Comparison of ENCODE assay signal across 12 cellular contexts in the genomic region with DNA sequence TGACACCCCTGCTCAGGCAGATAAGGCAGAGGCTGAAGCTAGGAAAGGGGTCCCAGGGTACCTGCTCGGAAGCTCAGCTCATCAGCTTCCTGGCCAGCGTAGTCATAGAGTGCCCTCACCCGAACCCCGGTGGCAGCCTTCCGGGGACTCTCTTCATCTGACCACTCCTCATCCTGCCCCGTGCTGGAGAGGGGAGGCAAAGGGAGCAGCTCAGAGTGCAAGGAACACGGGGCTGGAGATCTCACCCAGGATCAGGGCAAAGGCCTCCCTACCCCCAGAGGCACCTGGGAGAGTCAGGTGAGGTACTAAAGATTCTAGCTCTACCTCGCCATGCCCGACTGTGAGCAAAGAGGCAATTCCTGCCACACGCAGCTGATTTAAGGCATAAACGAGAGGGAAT. TPM values are rescaled to one million over a fixed set of nuclear protein-coding genes. Genes with fewer than 3 reads are reported as not detected.
A peak's percentile ranks its signal among the peaks of the same experiment; 100 is the strongest.
DNase-seq lines count a peak whose midpoint lies in the region; ATAC-seq, FAIRE-seq and TF ChIP-seq lines count a peak whose summit lies in the region.
"Had no signal": no experiment of that assay in that cellular context is flagged by ENCODE, and none has a peak within 500 bp of the region (broad histone marks: within the 10 kb centered on the region; RNA-seq: fewer than 3 reads in every experiment).

No MANE protein-coding gene starts in this region.

- H3K4me1 Mint-ChIP-seq in effector memory CD8-positive, alpha-beta T cell (ENCODE audit: low read depth in 2 of 2) = peaks cover 25 to 33% of the 10 kb centered on the region in 2 donors
- H3K4me1 Mint-ChIP-seq in CD8-positive, alpha-beta T cell (ENCODE audit: low read depth) = peaks cover 31% of the 10 kb centered on the region

- H3K36me3 Mint-ChIP-seq in effector memory CD8-positive, alpha-beta T cell (ENCODE audit: insufficient read depth) = peaks cover 22% of the 10 kb centered on the region
- H3K36me3 Mint-ChIP-seq in CD8-positive, alpha-beta T cell = peaks cover 19% of the 10 kb centered on the region

- no peaks in the 10 kb centered on the region for H3K9me2 ChIP-seq in Loucy (replicated peaks; ENCODE audit: low read depth, low read length)

- DNase-seq in A673 (ENCODE audit: low spot score) = no peak
- no peak for DNase-seq in effector memory CD8-positive, alpha-beta T cell
- DNase-seq in pancreas = no peak
- no peak for DNase-seq in stimulated activated CD4-positive, alpha-beta T cell treated with anti-CD3 and anti-CD28 coated beads, Interleukin-2, amount 100 ng/mL, for 24 hours
- DNase-seq in GOT3 (lab: John Stamatoyannopoulos, UW) = no peak
- DNase-seq in CD8-positive, alpha-beta T cell = no peak
- DNase-seq: cortex of kidney had no signal

- H3F3A ChIP-seq in Loucy (ENCODE audit: low read depth) = no peaks in the 10 kb centered on the region

- 86 to 88% methylated on average over 11 of the region's 11 CpGs for WGBS in pancreas, 2 donors

- H3K4me1 ChIP-seq in A673 (ENCODE audit: insufficient read depth, low read length, poor library complexity, severe bottlenecking) (peaks cover 16% of the 10 kb centered on the region), Loucy (ENCODE audit: insufficient read depth, low read length, poor library complexity, severe bottlenecking) (peaks cover 30% of the 10 kb centered on the region), pancreas (peaks cover 11 to 15% (median 14%) of the 10 kb centered on the region in 3 donors)
- peaks cover 24% of the 10 kb centered on the region for H3K4me1 ChIP-seq in CD8-positive, alpha-beta T cell (ENCODE audit: insufficient read depth, low read length)

- intact Hi-C loops in A673 (cut with micrococcal nuclease; ENCODE audit: unreplicated experiment) = loop anchor here (5.0 kb wide), 3 partner anchors 69 to 674 kb away; a partner anchor contains a TSS
- intact Hi-C loops in pancreas (cut with DNase I) = loop anchor here in 1 of 3 donors (10.0 kb wide), 1 partner anchor 176 kb away; a partner anchor contains a TSS
- intact Hi-C loops in CD8-positive, alpha-beta T cell (cut with DNase I, micrococcal nuclease) = loop anchor here (2.0 to 10.0 kb wide), 6 partner anchors 229 to 1054 kb away; a partner anchor contains a TSS

- H3K27ac ChIP-seq in A673 (ENCODE audit: low read depth, low read length, poor library complexity, severe bottlenecking) = peak overlapping the region; percentile 93
- H3K27ac ChIP-seq in pancreas = peak overlapping the region in 3 of 4 donors; percentile 94 to 100 (median 99)
- no peak overlapping the region for H3K27ac ChIP-seq in CD8-positive, alpha-beta T cell (ENCODE audit: low read depth, low read length)

- H3K4me3 Mint-ChIP-seq in effector memory CD8-positive, alpha-beta T cell = no peak overlapping the region
- no peak overlapping the region for H3K4me3 Mint-ChIP-seq in CD8-positive, alpha-beta T cell

- no peak overlapping the region for H3K4me2 ChIP-seq in Loucy (ENCODE audit: low read depth, low read length, poor library complexity, severe bottlenecking)

- peak overlapping the region; percentile 96 for H3K9ac ChIP-seq in Loucy (ENCODE audit: low read depth, low read length, poor library complexity, severe bottlenecking)

- POLR2A ChIA-PET in A673 (lab: Charles Lee; ENCODE audit: low non-redundant PET) = interaction anchor here (0.7 kb wide), 1 partner anchor 276 kb away, joined by 4 read pairs; no protein-coding TSS in a partner anchor
- POLR2A ChIA-PET in CD8-positive, alpha-beta T cell (lab: Charles Lee) = interaction anchor here (0.9 to 1.7 kb wide), 9 partner anchors 9 to 143 kb away, joined by 3 to 11 read pairs (median 3); a partner anchor contains a TSS

- no peak for FAIRE-seq in pancreas (lab: Jason Lieb, UNC)
- FAIRE-seq: frontal cortex had no signal

- H3K9me3 Mint-ChIP-seq in effector memory CD8-positive, alpha-beta T cell = no peaks in the 10 kb centered on the region
- H3K9me3 Mint-ChIP-seq in CD8-positive, alpha-beta T cell = no peaks in the 10 kb centered on the region
- H3K9me3 Mint-ChIP-seq: activated T-helper 1 cell treated with anti-CD3 and anti-CD28 coated beads, Interleukin-12 subunit alpha, Interleukin-12 subunit beta, Interleukin-2, Interleukin-4 antibody, amounts not matched to agents 30 ng/mL and 10 ng/mL and 1 ng/mL, durations not matched to agents 14 hours and 24 hours and 36 hours had no signal

- no TSS peak for BruUV-seq in A673 (replicated peaks; lab: Mats Ljungman, UMichigan)

- CTCF ChIA-PET in A673 (lab: Charles Lee) = interaction anchor here (0.8 to 2.3 kb wide), 3 partner anchors 38 to 177 kb away, joined by 3 to 11 read pairs (median 9); no protein-coding TSS in a partner anchor
- CTCF ChIA-PET in CD8-positive, alpha-beta T cell (lab: Charles Lee) = interaction anchor here (0.7 to 2.3 kb wide), 18 partner anchors 10 to 288 kb away, joined by 3 to 16 read pairs (median 5); a partner anchor contains a TSS

- H3K9me3 ChIP-seq in A673 (ENCODE audit: low read depth, low read length, poor library complexity, severe bottlenecking) = no peaks in the 10 kb centered on the region
- no peaks in the 10 kb centered on the region for H3K9me3 ChIP-seq in Loucy (ENCODE audit: insufficient read depth, low read depth, low read length)
- H3K9me3 ChIP-seq in pancreas = no peaks in the 10 kb centered on the region
- no peaks in the 10 kb centered on the region for H3K9me3 ChIP-seq in CD8-positive, alpha-beta T cell (ENCODE audit: low read length)

- ATAC-seq in effector memory CD8-positive, alpha-beta T cell (replicated peaks) = no peak
- ATAC-seq in pancreas (no peak), GM19455 (IDR thresholded peaks at IDR 0.05; ENCODE audit: unreplicated experiment) (no peak)
- no peak for ATAC-seq in CD8-positive, alpha-beta T cell

- H3K79me2 ChIP-seq in Loucy (ENCODE audit: insufficient read depth, low read length) = peaks cover 33% of the 10 kb centered on the region

- H3K27me3 Mint-ChIP-seq in effector memory CD8-positive, alpha-beta T cell = peaks cover 1 to 10% of the 10 kb centered on the region in 2 donors
- peaks cover 2% of the 10 kb centered on the region for H3K27me3 Mint-ChIP-seq in CD8-positive, alpha-beta T cell (ENCODE audit: low read depth)

- H3K27me3 ChIP-seq in A673 (replicated peaks; ENCODE audit: insufficient read depth, low read depth, low read length, poor library complexity) = no peaks in the 10 kb centered on the region
- peaks cover 4% of the 10 kb centered on the region for H3K27me3 ChIP-seq in Loucy (ENCODE audit: insufficient read depth, low read length, poor library complexity, severe bottlenecking)
- H3K27me3 ChIP-seq in pancreas = no peaks in the 10 kb centered on the region
- peaks cover 3% of the 10 kb centered on the region for H3K27me3 ChIP-seq in CD8-positive, alpha-beta T cell (ENCODE audit: insufficient read depth, low read length)

- peaks cover 29% of the 10 kb centered on the region for H4K20me1 ChIP-seq in Loucy (ENCODE audit: insufficient read depth, low read length, poor library complexity, severe bottlenecking)

- H3K36me3 ChIP-seq in A673 (ENCODE audit: insufficient read depth, low read length, poor library complexity, severe bottlenecking) (peaks cover 36% of the 10 kb centered on the region), Loucy (ENCODE audit: insufficient read depth, low read length) (peaks cover 4% of the 10 kb centered on the region; the same call in 1 of the 2 replicates), pancreas (peaks cover 0 to 5% (median 0%) of the 10 kb centered on the region in 3 donors)
- peaks cover 9% of the 10 kb centered on the region for H3K36me3 ChIP-seq in CD8-positive, alpha-beta T cell (ENCODE audit: insufficient read depth, low read length)

- no peak overlapping the region for H2AFZ ChIP-seq in Loucy (ENCODE audit: low read length)

- peak overlapping the region; percentile 95 to 99 for H3K27ac Mint-ChIP-seq in effector memory CD8-positive, alpha-beta T cell
- H3K27ac Mint-ChIP-seq in CD8-positive, alpha-beta T cell = no peak overlapping the region

- H3K4me3 ChIP-seq in A673 (ENCODE audit: low read depth, low read length, poor library complexity, severe bottlenecking) (no peak overlapping the region), Loucy (ENCODE audit: low read length, poor library complexity, severe bottlenecking) (no peak overlapping the region), pancreas (no peak overlapping the region)
- H3K4me3 ChIP-seq in CD8-positive, alpha-beta T cell (ENCODE audit: low read depth, low read length) = no peak overlapping the region
- H3K4me3 ChIP-seq: smooth muscle cell had no signal

- TF ChIP-seq CTCF in A673 (conservative IDR thresholded peaks at IDR 0.05; ENCODE audit: low read depth, low read length) (no peak), Loucy (conservative IDR thresholded peaks at IDR 0.05; ENCODE audit: low read length) (no peak), pancreas (IDR thresholded peaks at IDR 0.05) (no peak)
- TF ChIP-seq CTCF in CD8-positive, alpha-beta T cell (IDR thresholded peaks at IDR 0.05) = no peak

RNA-seq across cellular contexts. Expression of a gene that starts 1.6 kb away (rescaled TPM):
- 179 and 206 TPM in 2 replicates for total RNA-seq in A673 (2021)
- 10 to 100 TPM; 40.1 to 67.5 (median 61.4) TPM for total RNA-seq in pancreas
- 10 to 100 TPM; 73.1 to 78.9 TPM for polyA plus RNA-seq in pancreas
- total RNA-seq in CD8-positive, alpha-beta T cell = 100 to 1,000 TPM; 194 to 215 TPM

RNA-seq across cellular contexts. Expression of a gene that starts 7.9 kb away (rescaled TPM):
- total RNA-seq in A673 (2021) = 32.0 and 50.9 TPM in 2 replicates
- 10 to 100 TPM; 16.5 to 39.9 (median 29.6) TPM for total RNA-seq in pancreas
- polyA plus RNA-seq in pancreas = 10 to 100 TPM; 28.1 to 31.3 TPM
- total RNA-seq in CD8-positive, alpha-beta T cell = not detected

RNA-seq across cellular contexts. Expression of a gene that starts 36.5 kb away (rescaled TPM):
- 71.4 and 96.9 TPM in 2 replicates for total RNA-seq in A673 (2021)
- total RNA-seq in pancreas = 10 to 100 TPM in 5 of 6 donors, 1 to 10 TPM in 1; 10.0 to 46.2 (median 20.0) TPM
- 10 to 100 TPM; 31.2 to 45.9 TPM for polyA plus RNA-seq in pancreas
- total RNA-seq in CD8-positive, alpha-beta T cell = 10 to 100 TPM; 39.0 to 43.0 TPM

Comparison
In these comparisons a context has a peak if more than half of its experiments do, and no peak if none do; other contexts are left out.
1. RNA of a gene that starts 7.9 kb away (total RNA-seq): 32.0 to 50.9 TPM in A673 and 16.5 to 39.9 TPM in pancreas; not detected in CD8-positive, alpha-beta T cell; every median in the first group is over 10 times any median in the second.